In genomic region chr5:139763584-139764249, GRCh38 we compare ENCODE assay signal across 14 cellular contexts. TPM values are rescaled to one million over a fixed set of nuclear protein-coding genes. Genes with fewer than 3 reads are reported as not detected.
A peak's percentile ranks its signal among the peaks of the same experiment; 100 is the strongest.
DNase-seq lines count a peak whose midpoint lies in the region; ATAC-seq and TF ChIP-seq lines count a peak whose summit lies in the region.
"Had no signal": no experiment of that assay in that cellular context is flagged by ENCODE, and none has a peak within 500 bp of the region (broad histone marks: within the 10 kb centered on the region; RNA-seq: fewer than 3 reads in every experiment).

No MANE protein-coding gene starts in this region.

- no peaks in the 10 kb centered on the region for H3K9me3 ChIP-seq in BLaER1 treated with 17β-estradiol and CSF1 and Interleukin-3, amounts not matched to agents 10 nM and 100 nM (replicated peaks in 1 of 11)
- H3K9me3 ChIP-seq: left ventricle myocardium inferior, transverse colon had no signal

- H3K27me3 Mint-ChIP-seq in effector memory CD8-positive, alpha-beta T cell: peaks cover 16 to 45% of the 10 kb centered on the region in 2 donors
- H3K27me3 Mint-ChIP-seq in nephron progenitor cell (ENCODE audit: low read depth, poor library complexity): peaks cover 28% of the 10 kb centered on the region

- H3K36me3 Mint-ChIP-seq in effector memory CD8-positive, alpha-beta T cell (ENCODE audit: insufficient read depth): no peaks in the 10 kb centered on the region
- no peaks in the 10 kb centered on the region for H3K36me3 Mint-ChIP-seq in nephron progenitor cell (ENCODE audit: low read depth)

- no peaks in the 10 kb centered on the region for H3K9me3 Mint-ChIP-seq in effector memory CD8-positive, alpha-beta T cell
- no peaks in the 10 kb centered on the region for H3K9me3 Mint-ChIP-seq in nephron progenitor cell

- H3K36me3 ChIP-seq in BLaER1 treated with 17β-estradiol and CSF1 and Interleukin-3, amounts not matched to agents 10 nM and 100 nM: no peaks in the 10 kb centered on the region
- H3K36me3 ChIP-seq: left ventricle myocardium inferior, transverse colon had no signal

- peak overlapping the region; percentile 23 to 95 (median 89); a peak in 21 of 22 replicates for H3K4me2 ChIP-seq in BLaER1 treated with 17β-estradiol and CSF1 and Interleukin-3, amounts not matched to agents 10 nM and 100 nM

- H3K9ac ChIP-seq in BLaER1 treated with 17β-estradiol and CSF1 and Interleukin-3, amounts not matched to agents 10 nM and 100 nM: peak overlapping the region in 4 of 11 experiments; percentile 0 to 42 (median 8); a peak in 2 of 22 replicates

- peaks cover 16% of the 10 kb centered on the region in 2 donors for H3K4me1 Mint-ChIP-seq in effector memory CD8-positive, alpha-beta T cell (ENCODE audit: low read depth in 2 of 2)
- peaks cover 75% of the 10 kb centered on the region for H3K4me1 Mint-ChIP-seq in nephron progenitor cell

- peaks cover 22 to 91% (median 76%) of the 10 kb centered on the region in 10 experiments for H3K4me1 ChIP-seq in BLaER1 treated with 17β-estradiol and CSF1 and Interleukin-3, amounts not matched to agents 10 nM and 100 nM

- H3K27ac Mint-ChIP-seq in effector memory CD8-positive, alpha-beta T cell: no peak overlapping the region
- no peak overlapping the region for H3K27ac Mint-ChIP-seq in nephron progenitor cell

- DNase-seq in NCI-H69 (lab: John Stamatoyannopoulos, UW) (peak; percentile 52), nephron progenitor cell (no peak), cerebellum (ENCODE audit: low spot score) (no peak), SW 1271 (lab: John Stamatoyannopoulos, UW) (no peak)
- DNase-seq in effector memory CD8-positive, alpha-beta T cell: no peak
- DNase-seq in stimulated activated naive CD4-positive, alpha-beta T cell (lab: John Stamatoyannopoulos, UW): no peak
- no peak for DNase-seq in stimulated activated CD4-positive, alpha-beta T cell treated with anti-CD3 and anti-CD28 coated beads, Interleukin-2, amount 100 ng/mL, for 48 hours
- DNase-seq: dermis blood vessel endothelial cell; KBM-7; left ventricle myocardium inferior; stimulated activated CD8-positive, alpha-beta memory T cell treated with anti-CD3 and anti-CD28 coated beads, Interleukin-4, amount 100 ng/mL, for 48 hours; transverse colon had no signal

- H3K27ac ChIP-seq in BLaER1 treated with 17β-estradiol and CSF1 and Interleukin-3, amounts not matched to agents 10 nM and 100 nM: no peak overlapping the region
- H3K27ac ChIP-seq: left ventricle myocardium inferior, transverse colon had no signal

- no peak for ATAC-seq in effector memory CD8-positive, alpha-beta T cell (replicated peaks)
- ATAC-seq: right cardiac atrium had no signal

- peak overlapping the region; percentile 33 to 47 for H3K4me3 Mint-ChIP-seq in effector memory CD8-positive, alpha-beta T cell
- H3K4me3 Mint-ChIP-seq in nephron progenitor cell: peak overlapping the region; percentile 19

- peak overlapping the region in 3 of 10 experiments; percentile 34 to 46 (median 38); a peak in 5 of 20 replicates for H3K4me3 ChIP-seq in BLaER1 treated with 17β-estradiol and CSF1 and Interleukin-3, amounts not matched to agents 10 nM and 100 nM
- H3K4me3 ChIP-seq: left ventricle myocardium inferior, transverse colon had no signal

- peaks cover 0 to 34% (median 6%) of the 10 kb centered on the region in 11 experiments; a peak in 8 of 22 replicates for H4K20me1 ChIP-seq in BLaER1 treated with 17β-estradiol and CSF1 and Interleukin-3, amounts not matched to agents 10 nM and 100 nM

- H3K27me3 ChIP-seq in BLaER1 treated with 17β-estradiol and CSF1 and Interleukin-3, amounts not matched to agents 10 nM and 100 nM: peaks cover 3 to 40% (median 13%) of the 10 kb centered on the region in 11 experiments; a peak in 16 of 22 replicates

- TF ChIP-seq CTCF in nephron progenitor cell (IDR thresholded peaks at IDR 0.05): no peak

RNA-seq across cellular contexts. Expression of gene PSD2, which starts 31.9 kb away (rescaled TPM):
- 16.7 TPM for total RNA-seq in cerebellum
- total RNA-seq: left ventricle myocardium inferior had no signal
